ENCODE assay signal across 18 cellular contexts in the genomic region with DNA sequence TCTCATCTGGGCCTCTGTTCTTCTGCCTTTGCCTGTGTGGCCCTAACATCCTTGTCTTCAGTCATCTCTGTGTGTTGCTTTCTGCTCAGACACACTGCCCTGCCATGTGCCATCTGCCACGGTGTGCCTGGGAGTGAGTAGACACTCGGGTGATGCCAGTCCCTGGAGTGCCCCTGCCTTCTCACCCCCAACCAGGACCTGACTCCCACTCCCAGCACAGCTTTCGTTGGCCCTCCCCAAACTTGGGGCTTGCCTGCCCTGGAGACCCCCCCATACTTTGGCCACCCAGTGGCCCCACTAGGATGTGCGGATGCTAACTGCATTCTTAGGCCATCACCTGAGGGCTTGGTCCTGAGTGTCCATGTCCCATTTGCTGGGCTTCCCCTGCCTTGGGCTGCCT.
DNase-seq lines count a peak whose midpoint lies in the region; ATAC-seq lines count a peak whose summit lies in the region.
"Had no signal": no experiment of that assay in that cellular context is flagged by ENCODE, and none has a peak within 500 bp of the region (broad histone marks: within the 10 kb centered on the region; RNA-seq: fewer than 3 reads in every experiment).

No MANE protein-coding gene starts in this region.

- no peak overlapping the region for H2BK120ac ChIP-seq in mesenchymal stem cell (ENCODE audit: low read depth, low read length)

- no peaks in the 10 kb centered on the region for H3K36me3 Mint-ChIP-seq in activated naive CD8-positive, alpha-beta T cell treated with anti-CD3 and anti-CD28 coated beads, Interleukin-2, amount 50 U/mL, for 24 hours (ENCODE audit: low read depth)
- peaks cover 6% of the 10 kb centered on the region for H3K36me3 Mint-ChIP-seq in activated naive CD8-positive, alpha-beta T cell treated with anti-CD3 and anti-CD28 coated beads for 36 hours
- H3K36me3 Mint-ChIP-seq in T-helper 17 cell (ENCODE audit: low read depth) = peaks cover 2% of the 10 kb centered on the region

- H3K9me3 ChIP-seq in T-helper 17 cell (ENCODE audit: control insufficient read depth, low read length, poor library complexity, severe bottlenecking) = no peaks in the 10 kb centered on the region
- no peaks in the 10 kb centered on the region for H3K9me3 ChIP-seq in mesenchymal stem cell (ENCODE audit: control insufficient read depth, low read length)

- H3K27me3 ChIP-seq in mesenchymal stem cell (ENCODE audit: control insufficient read depth in 1 of 2, insufficient read depth in 1 of 2, low read length in 2 of 2) = no peaks in the 10 kb centered on the region

- H2AFZ ChIP-seq in mesenchymal stem cell (ENCODE audit: low read depth, low read length) = no peak overlapping the region

- H3K79me1 ChIP-seq in mesenchymal stem cell (replicated peaks; ENCODE audit: low read length, poor library complexity, severe bottlenecking) = peaks cover 17% of the 10 kb centered on the region

- peak overlapping the region; percentile 29 for H4K91ac ChIP-seq in mesenchymal stem cell (ENCODE audit: low read length)

- H3K27ac Mint-ChIP-seq in activated naive CD8-positive, alpha-beta T cell treated with anti-CD3 and anti-CD28 coated beads, Interleukin-2, amount 50 U/mL, for 24 hours = no peak overlapping the region
- no peak overlapping the region for H3K27ac Mint-ChIP-seq in activated naive CD8-positive, alpha-beta T cell treated with anti-CD3 and anti-CD28 coated beads for 36 hours
- H3K27ac Mint-ChIP-seq in T-helper 17 cell = peak overlapping the region; percentile 54

- no peak overlapping the region for H3K4me3 ChIP-seq in mesenchymal stem cell (ENCODE audit: insufficient read depth in 1 of 2, low read depth in 1 of 2, low read length in 2 of 2)

- no peak overlapping the region for H3K9ac ChIP-seq in mesenchymal stem cell (ENCODE audit: low read length)

- DNase-seq in activated naive CD8-positive, alpha-beta T cell treated with anti-CD3 and anti-CD28 coated beads, Interleukin-2, amount 50 U/mL, for 24 hours = no peak
- DNase-seq in activated naive CD8-positive, alpha-beta T cell treated with anti-CD3 and anti-CD28 coated beads for 36 hours = no peak
- DNase-seq in T-helper 17 cell (no peak), mesenchymal stem cell (no peak), kidney tubule cell (ENCODE audit: low spot score) (no peak)
- no peak for DNase-seq in stimulated activated CD4-positive, alpha-beta T cell treated with anti-CD3 and anti-CD28 coated beads, Interleukin-15, amount 100 ng/mL, for 24 hours
- DNase-seq in stimulated activated CD8-positive, alpha-beta memory T cell treated with anti-CD3 and anti-CD28 coated beads, Interleukin-4, amount 100 ng/mL, for 48 hours = no peak
- DNase-seq: DMS 273 treated with DMSO at 0.1 percent for 48 hours, GDM1, Kasumi-1, MM.1S, NCI-H1105, NCI-H1694, NCI-H2107, NCI-H2227 treated with DMSO at 0.1 percent for 48 hours, NCI-H524 had no signal

- H2BK5ac ChIP-seq in mesenchymal stem cell (ENCODE audit: low read depth, low read length, poor library complexity, severe bottlenecking) = no peak overlapping the region

- H4K8ac ChIP-seq in mesenchymal stem cell (ENCODE audit: low read length) = no peak overlapping the region

- no peaks in the 10 kb centered on the region for H3K9me3 Mint-ChIP-seq in activated naive CD8-positive, alpha-beta T cell treated with anti-CD3 and anti-CD28 coated beads, Interleukin-2, amount 50 U/mL, for 24 hours
- H3K9me3 Mint-ChIP-seq in activated naive CD8-positive, alpha-beta T cell treated with anti-CD3 and anti-CD28 coated beads for 36 hours = no peaks in the 10 kb centered on the region
- H3K9me3 Mint-ChIP-seq: IgD-negative memory B cell had no signal

- H3K18ac ChIP-seq in mesenchymal stem cell (ENCODE audit: low read depth in 1 of 2, low read length in 2 of 2) = no peak overlapping the region

- H3K27me3 Mint-ChIP-seq in activated naive CD8-positive, alpha-beta T cell treated with anti-CD3 and anti-CD28 coated beads, Interleukin-2, amount 50 U/mL, for 24 hours = no peaks in the 10 kb centered on the region
- H3K27me3 Mint-ChIP-seq in activated naive CD8-positive, alpha-beta T cell treated with anti-CD3 and anti-CD28 coated beads for 36 hours = no peaks in the 10 kb centered on the region
- no peaks in the 10 kb centered on the region for H3K27me3 Mint-ChIP-seq in T-helper 17 cell
- H3K27me3 Mint-ChIP-seq: IgD-negative memory B cell had no signal

- H2BK12ac ChIP-seq in mesenchymal stem cell (ENCODE audit: low read length in 2 of 2) = no peak overlapping the region

- H3K4me1 ChIP-seq in mesenchymal stem cell (ENCODE audit: control insufficient read depth, insufficient read depth, low read depth, low read length) = no peaks in the 10 kb centered on the region

- H2BK15ac ChIP-seq in mesenchymal stem cell (ENCODE audit: low read depth, poor library complexity, severe bottlenecking) = no peak overlapping the region

- no peaks in the 10 kb centered on the region for H3K36me3 ChIP-seq in mesenchymal stem cell (ENCODE audit: control insufficient read depth in 1 of 2, insufficient read depth in 2 of 2, low read depth in 1 of 2, low read length in 2 of 2)

- no peak overlapping the region for H3K4me2 ChIP-seq in mesenchymal stem cell (ENCODE audit: low read length, poor library complexity, severe bottlenecking)

- ATAC-seq in activated naive CD8-positive, alpha-beta T cell treated with anti-CD3 and anti-CD28 coated beads, Interleukin-2, amount 50 U/mL, for 24 hours = peak; percentile 33
- ATAC-seq in T-helper 17 cell (no peak), HG02763 (IDR thresholded peaks at IDR 0.05; ENCODE audit: unreplicated experiment) (no peak)

- 92% methylated on average over 4 of the region's 4 CpGs for WGBS in mesenchymal stem cell

- H3K4ac ChIP-seq in mesenchymal stem cell (ENCODE audit: low read depth in 1 of 2, low read length in 2 of 2) = no peak overlapping the region

- no peak overlapping the region for H3K4me3 Mint-ChIP-seq in activated naive CD8-positive, alpha-beta T cell treated with anti-CD3 and anti-CD28 coated beads, Interleukin-2, amount 50 U/mL, for 24 hours
- H3K4me3 Mint-ChIP-seq in activated naive CD8-positive, alpha-beta T cell treated with anti-CD3 and anti-CD28 coated beads for 36 hours = no peak overlapping the region
- H3K4me3 Mint-ChIP-seq in T-helper 17 cell = no peak overlapping the region

- no peak overlapping the region for H3K27ac ChIP-seq in mesenchymal stem cell (ENCODE audit: low read length, poor library complexity, severe bottlenecking)

- no peaks in the 10 kb centered on the region for H3K4me1 Mint-ChIP-seq in activated naive CD8-positive, alpha-beta T cell treated with anti-CD3 and anti-CD28 coated beads, Interleukin-2, amount 50 U/mL, for 24 hours
- no peaks in the 10 kb centered on the region for H3K4me1 Mint-ChIP-seq in activated naive CD8-positive, alpha-beta T cell treated with anti-CD3 and anti-CD28 coated beads for 36 hours
- peaks cover 22% of the 10 kb centered on the region for H3K4me1 Mint-ChIP-seq in T-helper 17 cell

- no peak overlapping the region for H3K23ac ChIP-seq in mesenchymal stem cell (ENCODE audit: low read length in 2 of 2)

- peak overlapping the region in 1 of 2 experiments; percentile 0 for H3K14ac ChIP-seq in mesenchymal stem cell (ENCODE audit: low read length in 2 of 2)

- H2AK5ac ChIP-seq in mesenchymal stem cell (ENCODE audit: low read length, severe bottlenecking) = no peak overlapping the region
